ENCODE assay signal across 12 cellular contexts in the genomic region with DNA sequence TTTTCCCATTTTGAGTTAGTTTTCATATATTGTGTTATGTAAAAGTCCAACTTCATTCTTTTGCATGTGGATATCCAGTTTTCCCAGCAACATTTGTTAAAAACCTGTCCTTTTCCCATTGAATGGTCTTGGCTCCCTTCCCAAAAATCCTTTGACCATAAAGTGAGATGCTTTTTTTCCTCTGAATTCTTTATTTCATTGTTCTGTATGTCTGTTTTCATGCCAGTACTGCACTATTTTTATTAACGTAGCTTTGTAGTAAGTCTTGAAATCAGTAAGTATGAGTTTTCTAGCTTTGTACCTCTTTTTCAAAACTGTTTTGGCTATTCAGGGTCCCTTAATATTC. TPM values are rescaled to one million over a fixed set of nuclear protein-coding genes. Genes with fewer than 3 reads are reported as not detected.
DNase-seq lines count a peak whose midpoint lies in the region; ATAC-seq and TF ChIP-seq lines count a peak whose summit lies in the region.
"Had no signal": no experiment of that assay in that cellular context is flagged by ENCODE, and none has a peak within 500 bp of the region (broad histone marks: within the 10 kb centered on the region; RNA-seq: fewer than 3 reads in every experiment).

No MANE protein-coding gene starts in this region.

- no peaks in the 10 kb centered on the region for H3K9me3 ChIP-seq in CD8-positive, alpha-beta memory T cell (ENCODE audit: low read length)
- no peaks in the 10 kb centered on the region for H3K9me3 ChIP-seq in HUES64 (ENCODE audit: insufficient read depth, low read depth, low read length)
- H3K9me3 ChIP-seq: testis had no signal

- intact Hi-C loops in natural killer cell (cut with micrococcal nuclease), result no loop called here

- H3K27ac Mint-ChIP-seq in CD8-positive, alpha-beta memory T cell, result peak overlapping the region in 7 of 8 donors; percentile 63 to 96 (median 91)
- peak overlapping the region; percentile 37 for H3K27ac Mint-ChIP-seq in activated naive CD8-positive, alpha-beta T cell treated with anti-CD3 and anti-CD28 coated beads, Interleukin-2, amount 50 U/mL, for 24 hours
- peak overlapping the region; percentile 69 to 89 for H3K27ac Mint-ChIP-seq in natural killer cell

- DNase-seq in CD8-positive, alpha-beta memory T cell, result no peak
- DNase-seq in activated naive CD8-positive, alpha-beta T cell treated with anti-CD3 and anti-CD28 coated beads, Interleukin-2, amount 50 U/mL, for 24 hours, result no peak
- DNase-seq in natural killer cell, result no peak
- DNase-seq in NCI-H2171 (lab: John Stamatoyannopoulos, UW), result no peak
- DNase-seq in HPDE6-E6E7 (ENCODE audit: extremely low spot score), result no peak
- DNase-seq: activated CD4-positive, CD25-positive, alpha-beta regulatory T cell treated with anti-CD3 and anti-CD28 coated beads, Interleukin-2, amount 50 U/mL, for 72 hours; heart right ventricle; IMR-90; NCI-H187; testis had no signal

- H3K4me3 Mint-ChIP-seq in CD8-positive, alpha-beta memory T cell, result peak overlapping the region; percentile 42 to 81 (median 71)
- peak overlapping the region; percentile 13 for H3K4me3 Mint-ChIP-seq in activated naive CD8-positive, alpha-beta T cell treated with anti-CD3 and anti-CD28 coated beads, Interleukin-2, amount 50 U/mL, for 24 hours
- peak overlapping the region; percentile 65 for H3K4me3 Mint-ChIP-seq in natural killer cell

- 100% methylated on average over 1 of the region's 1 CpG for WGBS in HUES64

- no peak overlapping the region for H3K4me3 ChIP-seq in CD8-positive, alpha-beta memory T cell (ENCODE audit: low read length)
- no peak overlapping the region for H3K4me3 ChIP-seq in HUES64 (ENCODE audit: low read length)
- H3K4me3 ChIP-seq: heart right ventricle, testis had no signal

- peaks cover 9 to 25% (median 16%) of the 10 kb centered on the region in 3 donors for H3K36me3 Mint-ChIP-seq in CD8-positive, alpha-beta memory T cell
- peaks cover 20% of the 10 kb centered on the region for H3K36me3 Mint-ChIP-seq in activated naive CD8-positive, alpha-beta T cell treated with anti-CD3 and anti-CD28 coated beads, Interleukin-2, amount 50 U/mL, for 24 hours (ENCODE audit: low read depth)
- peaks cover 7% of the 10 kb centered on the region for H3K36me3 Mint-ChIP-seq in natural killer cell

- ATAC-seq in activated naive CD8-positive, alpha-beta T cell treated with anti-CD3 and anti-CD28 coated beads, Interleukin-2, amount 50 U/mL, for 24 hours, result no peak
- ATAC-seq in natural killer cell (no peak), HG03025 (IDR thresholded peaks at IDR 0.05; ENCODE audit: low FRiP score, unreplicated experiment) (no peak)

- H3K9ac ChIP-seq in HUES64 (ENCODE audit: low read depth, low read length), result no peak overlapping the region

- H3K4me1 ChIP-seq in CD8-positive, alpha-beta memory T cell (ENCODE audit: insufficient read depth, low read length), result peaks cover 42% of the 10 kb centered on the region
- peaks cover 63% of the 10 kb centered on the region for H3K4me1 ChIP-seq in HUES64 (ENCODE audit: insufficient read depth, low read length)
- H3K4me1 ChIP-seq: testis had no signal

- H3K27ac ChIP-seq in CD8-positive, alpha-beta memory T cell (ENCODE audit: low read depth, low read length), result no peak overlapping the region
- H3K27ac ChIP-seq in HUES64 (ENCODE audit: low read depth, low read length), result peak overlapping the region; percentile 61
- H3K27ac ChIP-seq: testis had no signal

- no peaks in the 10 kb centered on the region for H3K27me3 Mint-ChIP-seq in CD8-positive, alpha-beta memory T cell
- H3K27me3 Mint-ChIP-seq in activated naive CD8-positive, alpha-beta T cell treated with anti-CD3 and anti-CD28 coated beads, Interleukin-2, amount 50 U/mL, for 24 hours, result no peaks in the 10 kb centered on the region
- no peaks in the 10 kb centered on the region for H3K27me3 Mint-ChIP-seq in natural killer cell (ENCODE audit: low read depth in 2 of 2)

- H3K4me1 Mint-ChIP-seq in CD8-positive, alpha-beta memory T cell, result peaks cover 86 to 91% (median 91%) of the 10 kb centered on the region in 3 donors
- H3K4me1 Mint-ChIP-seq in activated naive CD8-positive, alpha-beta T cell treated with anti-CD3 and anti-CD28 coated beads, Interleukin-2, amount 50 U/mL, for 24 hours, result peaks cover 85% of the 10 kb centered on the region
- peaks cover 75 to 85% of the 10 kb centered on the region in 2 donors for H3K4me1 Mint-ChIP-seq in natural killer cell

- H3K27me3 ChIP-seq in CD8-positive, alpha-beta memory T cell (ENCODE audit: insufficient read depth, low read length, poor library complexity, severe bottlenecking), result no peaks in the 10 kb centered on the region
- H3K27me3 ChIP-seq in HUES64 (ENCODE audit: insufficient read depth, low read length), result no peaks in the 10 kb centered on the region
- H3K27me3 ChIP-seq: heart right ventricle, testis had no signal

- POLR2A ChIA-PET in CD8-positive, alpha-beta memory T cell (lab: Charles Lee), result no interaction called here

- no peak for TF ChIP-seq CTCF in natural killer cell (IDR thresholded peaks at IDR 0.05)

- CTCF ChIA-PET in CD8-positive, alpha-beta memory T cell (lab: Charles Lee), result interaction anchor here (0.9 kb wide), 1 partner anchor 9 kb away, joined by 3 read pairs; no protein-coding TSS in a partner anchor

- no peaks in the 10 kb centered on the region for H3K36me3 ChIP-seq in CD8-positive, alpha-beta memory T cell (ENCODE audit: insufficient read depth, low read length)
- H3K36me3 ChIP-seq in HUES64 (ENCODE audit: insufficient read depth, low read length), result no peaks in the 10 kb centered on the region
- H3K36me3 ChIP-seq: heart right ventricle had no signal

- peaks cover 0 to 9% (median 0%) of the 10 kb centered on the region in 5 donors for H3K9me3 Mint-ChIP-seq in CD8-positive, alpha-beta memory T cell
- peaks cover 9% of the 10 kb centered on the region for H3K9me3 Mint-ChIP-seq in activated naive CD8-positive, alpha-beta T cell treated with anti-CD3 and anti-CD28 coated beads, Interleukin-2, amount 50 U/mL, for 24 hours
- H3K9me3 Mint-ChIP-seq in natural killer cell, result no peaks in the 10 kb centered on the region

RNA-seq across cellular contexts. Expression of gene C1GALT1, which starts 20.0 kb away (rescaled TPM):
- total RNA-seq in CD8-positive, alpha-beta memory T cell, result 10 to 100 TPM; 40.4 to 40.7 TPM
- polyA plus RNA-seq in CD8-positive, alpha-beta memory T cell, result 53.4 TPM
- polyA plus RNA-seq in HUES64 (2013, experiment 1 of 2), result 48.1 TPM
- 44.0 TPM for polyA plus RNA-seq in HUES64 (2013, experiment 2 of 2)
- 10 to 100 TPM; 54.5 to 64.5 (median 63.7) TPM for total RNA-seq in natural killer cell

Comparison
In these comparisons a context has a peak if more than half of its experiments do, and no peak if none do; other contexts are left out.
1. H3K27ac Mint-ChIP-seq: peak in every context shown above with its lines; median percentile 91 in CD8-positive, alpha-beta memory T cell; 79 in natural killer cell; 37 in activated naive CD8-positive, alpha-beta T cell treated with anti-CD3 and anti-CD28 coated beads, Interleukin-2, amount 50 U/mL, for 24 hours.
2. H3K4me3 Mint-ChIP-seq: peak in every context shown above with its lines; median percentile 71 in CD8-positive, alpha-beta memory T cell; 65 in natural killer cell; 13 in activated naive CD8-positive, alpha-beta T cell treated with anti-CD3 and anti-CD28 coated beads, Interleukin-2, amount 50 U/mL, for 24 hours.